ENCODE assay signal across 28 cellular contexts in genomic region chr11:114033572-114033971, GRCh38. TPM values are rescaled to one million over a fixed set of nuclear protein-coding genes. Genes with fewer than 3 reads are reported as not detected.
"Had no signal": no experiment of that assay in that cellular context is flagged by ENCODE, and none has a peak within 500 bp of the region (broad histone marks: within the 10 kb centered on the region; RNA-seq: fewer than 3 reads in every experiment).

No MANE protein-coding gene starts in this region.

- H3K4me3 ChIP-seq: K562 had no signal

- H3K9ac ChIP-seq: SK-N-SH had no signal

- H3K36me3 Mint-ChIP-seq: IgD-negative memory B cell had no signal

- H3K9me3 ChIP-seq: SK-N-SH had no signal

- H3K9me3 Mint-ChIP-seq: IgD-negative memory B cell had no signal

- DNase-seq: NCI-H1092, NCI-H1105 treated with DMSO at 0.1 percent for 48 hours, NCI-H1417 treated with DMSO at 0.1 percent for 48 hours, NCI-H146, NCI-H1694 treated with DMSO at 0.1 percent for 48 hours, NCI-H1930, NCI-H2081, NCI-H2107, NCI-H2171, NCI-H226, NCI-H446, NCI-H510A, NCI-H524 treated with DMSO at 0.1 percent for 48 hours, NCI-H69, NCI-H774, PC-3, SHP77, SK-N-SH, SW 1271 had no signal

- H3K4me3 Mint-ChIP-seq: IgD-negative memory B cell had no signal

- H3K27ac ChIP-seq: RWPE1 had no signal

- H3K27ac Mint-ChIP-seq: IgD-negative memory B cell had no signal

RNA-seq across cellular contexts. Expression of gene ZBTB16, which starts 25.9 kb away (rescaled TPM):
- total RNA-seq: HepG2, HT1080, OCI-LY7, PC-3, SK-MEL-5 had no signal
- polyA plus RNA-seq: HepG2, SK-N-SH had no signal

RNA-seq across cellular contexts. Expression of gene HTR3A, which starts 58.7 kb away (rescaled TPM):
- total RNA-seq: HepG2, HT1080, K562, LHCN-M2, MCF 10A, OCI-LY7, PC-3, SK-MEL-5 had no signal
- polyA plus RNA-seq: HepG2, K562, SK-N-SH had no signal
